1 cellular context compared by ENCODE assay signal in genomic region chr14:96194657-96195431, GRCh38.
TF ChIP-seq lines count a peak whose summit lies in the region.

No MANE protein-coding gene starts in this region.

TF ChIP-seq in GM12878, 131 proteins besides CTCF, POLR2A, EP300 and RAD21 (continued from another document and continues in another):
- TF ChIP-seq REST (IDR thresholded peaks at IDR 0.05; ENCODE audit: low read depth, low read length) (no peak), SUZ12 (IDR thresholded peaks at IDR 0.05; ENCODE audit: unreplicated experiment) (no peak), PBX3 (IDR thresholded peaks at IDR 0.05; ENCODE audit: insufficient replicate concordance, low read depth, low read length) (no peak), ZNF207 (IDR thresholded peaks at IDR 0.05; ENCODE audit: borderline replicate concordance) (no peak), ETV6 (conservative IDR thresholded peaks at IDR 0.05 in 1 of 2, IDR thresholded peaks at IDR 0.05 in 1 of 2; ENCODE audit: borderline replicate concordance in 1 of 2, low read depth in 1 of 2) (no peak), MAX (IDR thresholded peaks at IDR 0.05; ENCODE audit: low read depth, low read length) (no peak), MYC (IDR thresholded peaks at IDR 0.05; ENCODE audit: insufficient read depth, insufficient read length, insufficient replicate concordance, low read length, severe bottlenecking) (no peak), DPF2 (IDR thresholded peaks at IDR 0.05) (peak; percentile 98), BRCA1 (IDR thresholded peaks at IDR 0.05; ENCODE audit: low read depth, low read length) (no peak), ZNF24 (IDR thresholded peaks at IDR 0.05) (no peak), EED (IDR thresholded peaks at IDR 0.05; ENCODE audit: low read depth) (no peak), ELK1 (IDR thresholded peaks at IDR 0.05; ENCODE audit: low read depth, low read length) (no peak), SMC3 (IDR thresholded peaks at IDR 0.05; ENCODE audit: borderline replicate concordance, low read length) (no peak), NFIC (IDR thresholded peaks at IDR 0.05; ENCODE audit: low read depth, low read length) (no peak), USF2 (IDR thresholded peaks at IDR 0.05; ENCODE audit: borderline replicate concordance, low read depth, low read length) (no peak), E4F1 (IDR thresholded peaks at IDR 0.05; ENCODE audit: borderline replicate concordance, partially characterized antibody) (no peak), CHD4 (IDR thresholded peaks at IDR 0.05) (no peak), BMI1 (IDR thresholded peaks at IDR 0.05; ENCODE audit: borderline replicate concordance) (peak; percentile 82), TCF12 (IDR thresholded peaks at IDR 0.05; ENCODE audit: low read depth, low read length) (peak; percentile 93), SUPT20H (IDR thresholded peaks at IDR 0.05; ENCODE audit: borderline replicate concordance, control insufficient read depth, low read depth, low read length) (no peak), SIX5 (IDR thresholded peaks at IDR 0.05; ENCODE audit: low read depth, low read length, severe bottlenecking) (no peak), FOXM1 (IDR thresholded peaks at IDR 0.05; ENCODE audit: low read depth, low read length) (no peak), USF1 (IDR thresholded peaks at IDR 0.05; ENCODE audit: borderline replicate concordance, extremely low read length, insufficient read depth, low read depth, low read length) (no peak), JUNB (IDR thresholded peaks at IDR 0.05) (no peak), CBX3 (IDR thresholded peaks at IDR 0.05; ENCODE audit: borderline replicate concordance, low read depth) (no peak), CBX5 (IDR thresholded peaks at IDR 0.05; ENCODE audit: low read depth) (no peak), MYB (IDR thresholded peaks at IDR 0.05; ENCODE audit: borderline replicate concordance, low read depth, low read length) (0 out of 2 replicates have a peak, but pooled peaks have one; percentile 34), STAT1 (conservative IDR thresholded peaks at IDR 0.05) (no peak), CEBPZ (IDR thresholded peaks at IDR 0.05; ENCODE audit: low read depth, low read length) (no peak), ZNF592 (IDR thresholded peaks at IDR 0.05) (no peak), PKNOX1 (IDR thresholded peaks at IDR 0.05) (no peak), SIN3A (IDR thresholded peaks at IDR 0.05; ENCODE audit: low read depth, low read length) (no peak), ATF7 (IDR thresholded peaks at IDR 0.05; ENCODE audit: low read depth) (peak; percentile 73), NFXL1 (IDR thresholded peaks at IDR 0.05; ENCODE audit: borderline replicate concordance) (no peak), CBFB (IDR thresholded peaks at IDR 0.05; ENCODE audit: low read depth) (no peak), RELA (IDR thresholded peaks at IDR 0.05; ENCODE audit: borderline replicate concordance, partially characterized antibody) (no peak), HDGF (IDR thresholded peaks at IDR 0.05) (no peak), BCL11A (IDR thresholded peaks at IDR 0.05; ENCODE audit: low read depth, low read length) (peak; percentile 68), RBBP5 (conservative IDR thresholded peaks at IDR 0.05) (no peak), SMAD5 (IDR thresholded peaks at IDR 0.05; ENCODE audit: low read depth) (no peak), POLR2AphosphoS5 (IDR thresholded peaks at IDR 0.05; ENCODE audit: low read length) (no peak), KDM1A (IDR thresholded peaks at IDR 0.05; ENCODE audit: borderline replicate concordance) (no peak), ZNF622 (IDR thresholded peaks at IDR 0.05) (no peak), POU2F2 (IDR thresholded peaks at IDR 0.05; ENCODE audit: borderline replicate concordance, low read depth, low read length) (no peak), MEF2A (IDR thresholded peaks at IDR 0.05; ENCODE audit: insufficient read depth, low read depth, low read length) (no peak)
